In genomic region chr1:248872752-248873408, GRCh38 we compare ENCODE assay signal across 8 cellular contexts. TPM values are rescaled to one million over a fixed set of nuclear protein-coding genes. Genes with fewer than 3 reads are reported as not detected.
DNase-seq lines count a peak whose midpoint lies in the region; ATAC-seq lines count a peak whose summit lies in the region.

No MANE protein-coding gene starts in this region.

- H3K79me2 ChIP-seq in mesendoderm (ENCODE audit: control insufficient read depth, insufficient read depth, low read length) = no peaks in the 10 kb centered on the region

- H3K4ac ChIP-seq in mesendoderm (ENCODE audit: low read depth, low read length) = no peak overlapping the region

- H4K5ac ChIP-seq in mesendoderm (ENCODE audit: low read length) = no peak overlapping the region

- H3K9me3 Mint-ChIP-seq in activated CD4-positive, alpha-beta T cell treated with anti-CD3 and anti-CD28 coated beads, Interleukin-2, amount 10 ng/mL, durations not matched to agents 7 days and 5 days = no peaks in the 10 kb centered on the region

- no peak overlapping the region for H2AK5ac ChIP-seq in mesendoderm (ENCODE audit: low read length)

- peak overlapping the region; percentile 92 for H3K27ac Mint-ChIP-seq in activated CD4-positive, alpha-beta T cell treated with anti-CD3 and anti-CD28 coated beads, Interleukin-2, amount 10 ng/mL, durations not matched to agents 7 days and 5 days

- no peak overlapping the region for H3K18ac ChIP-seq in mesendoderm (ENCODE audit: low read length)

- CTCF ChIA-PET in activated CD4-positive, alpha-beta T cell treated with anti-CD3 and anti-CD28 coated beads, Interleukin-2, amount 10 ng/mL, durations not matched to agents 7 days and 5 days (lab: Charles Lee) = interaction anchor here (1.0 to 2.8 kb wide), 6 partner anchors 8 to 47 kb away, joined by 3 to 11 read pairs (median 8); partner anchors contain the start of genes PGBD2, SH3BP5L and ZNF692

- H3K27ac ChIP-seq in BLaER1 (peak overlapping the region; percentile 84), mesendoderm (ENCODE audit: low read depth, low read length) (peak overlapping the region; percentile 56)

- H2BK5ac ChIP-seq in mesendoderm (ENCODE audit: low read length) = no peak overlapping the region

- H3K79me1 ChIP-seq in mesendoderm (ENCODE audit: low read length) = no peaks in the 10 kb centered on the region

- H3K9ac ChIP-seq in BLaER1 (peak overlapping the region; percentile 86), endocrine pancreas (ENCODE audit: control insufficient read depth, insufficient read depth, low read length) (peak overlapping the region; percentile 82), mesendoderm (ENCODE audit: low read length) (peak overlapping the region; percentile 92)

- no peak overlapping the region for H2BK15ac ChIP-seq in mesendoderm (replicated peaks; ENCODE audit: low read depth)

- no peaks in the 10 kb centered on the region for H3K27me3 ChIP-seq in BLaER1
- no peaks in the 10 kb centered on the region for H3K27me3 ChIP-seq in endocrine pancreas (ENCODE audit: control insufficient read depth, insufficient read depth, low read length)
- H3K27me3 ChIP-seq in mesendoderm (ENCODE audit: insufficient read depth, low read length, poor library complexity) = no peaks in the 10 kb centered on the region

- no CpG with 5 or more reads among the region's 31 CpGs for WGBS in mesendoderm (ENCODE audit: extremely low coverage, insufficient coverage, low lambda C conversion rate)

- H3K4me1 ChIP-seq in BLaER1 (peaks cover 16% of the 10 kb centered on the region), endocrine pancreas (ENCODE audit: control insufficient read depth, insufficient read depth, low read length) (no peaks in the 10 kb centered on the region), mesendoderm (ENCODE audit: control insufficient read depth, low read depth, low read length) (no peaks in the 10 kb centered on the region)

- H3K4me1 Mint-ChIP-seq in activated CD4-positive, alpha-beta T cell treated with anti-CD3 and anti-CD28 coated beads, Interleukin-2, amount 10 ng/mL, durations not matched to agents 7 days and 5 days = peaks cover 24% of the 10 kb centered on the region

- peak overlapping the region; percentile 73 for H3K4me3 ChIP-seq in BLaER1
- H3K4me3 ChIP-seq in endocrine pancreas (ENCODE audit: control insufficient read depth, insufficient read depth, low read length) = peak overlapping the region; percentile 63
- peak overlapping the region; percentile 93 for H3K4me3 ChIP-seq in mesendoderm (ENCODE audit: low read length)

- peak overlapping the region; percentile 82 for H3K4me2 ChIP-seq in BLaER1
- H3K4me2 ChIP-seq in mesendoderm (ENCODE audit: low read length) = peak overlapping the region; percentile 60

- no peak overlapping the region for H4K8ac ChIP-seq in mesendoderm (ENCODE audit: low read depth, low read length)

- ATAC-seq in GM18909 (IDR thresholded peaks at IDR 0.05; ENCODE audit: poor library complexity, unreplicated experiment) (peak; percentile 51), HG03135 (IDR thresholded peaks at IDR 0.05; ENCODE audit: unreplicated experiment) (peak; percentile 38)
- peak; percentile 57 for ATAC-seq in stimulated activated naive CD8-positive, alpha-beta T cell treated with anti-CD3 and anti-CD28 coated beads, Interleukin-15, Interleukin-2, amounts not matched to agents 100 U/mL and 50 U/mL, for 24 hours

- H4K20me1 ChIP-seq in BLaER1 = no peaks in the 10 kb centered on the region

- DNase-seq in NCI-H2171 treated with DMSO at 0.1 percent for 48 hours (lab: John Stamatoyannopoulos, UW) = peak; percentile 84
- peak; percentile 44 for DNase-seq in activated CD4-positive, alpha-beta T cell treated with anti-CD3 and anti-CD28 coated beads, Interleukin-2, amount 10 ng/mL, durations not matched to agents 7 days and 5 days
- peak; percentile 96 for DNase-seq in mesendoderm
- peak; percentile 72 for DNase-seq in stimulated activated naive CD8-positive, alpha-beta T cell treated with anti-CD3 and anti-CD28 coated beads, Interleukin-15, Interleukin-2, amounts not matched to agents 100 U/mL and 50 U/mL, for 24 hours

- H3K36me3 ChIP-seq in BLaER1 = no peaks in the 10 kb centered on the region
- H3K36me3 ChIP-seq in endocrine pancreas (ENCODE audit: control insufficient read depth, insufficient read depth, low read length) = no peaks in the 10 kb centered on the region
- no peaks in the 10 kb centered on the region for H3K36me3 ChIP-seq in mesendoderm (ENCODE audit: control insufficient read depth, insufficient read depth, low read length)

- peak overlapping the region; percentile 99 for H3K56ac ChIP-seq in mesendoderm (ENCODE audit: low read length)

- H3K23ac ChIP-seq in mesendoderm (ENCODE audit: low read length) = peak overlapping the region; percentile 66

- POLR2A ChIA-PET in activated CD4-positive, alpha-beta T cell treated with anti-CD3 and anti-CD28 coated beads, Interleukin-2, amount 10 ng/mL, durations not matched to agents 7 days and 5 days (lab: Charles Lee) = interaction anchor here (0.5 kb wide), 1 partner anchor 51 kb away, joined by 4 read pairs; no protein-coding TSS in a partner anchor

- H3K27me3 Mint-ChIP-seq in activated CD4-positive, alpha-beta T cell treated with anti-CD3 and anti-CD28 coated beads, Interleukin-2, amount 10 ng/mL, durations not matched to agents 7 days and 5 days = peaks cover 18% of the 10 kb centered on the region

- H3K36me3 Mint-ChIP-seq in activated CD4-positive, alpha-beta T cell treated with anti-CD3 and anti-CD28 coated beads, Interleukin-2, amount 10 ng/mL, durations not matched to agents 7 days and 5 days (ENCODE audit: low read depth) = no peaks in the 10 kb centered on the region

- H3K4me3 Mint-ChIP-seq in activated CD4-positive, alpha-beta T cell treated with anti-CD3 and anti-CD28 coated beads, Interleukin-2, amount 10 ng/mL, durations not matched to agents 7 days and 5 days = peak overlapping the region; percentile 89

- H3K9me3 ChIP-seq in BLaER1 (no peaks in the 10 kb centered on the region), endocrine pancreas (ENCODE audit: control insufficient read depth, low read length) (no peaks in the 10 kb centered on the region)

- H2BK120ac ChIP-seq in mesendoderm (ENCODE audit: low read depth, low read length) = no peak overlapping the region

RNA-seq across cellular contexts. Expression of gene ZNF692, which starts 14.0 kb away (rescaled TPM):
- total RNA-seq in activated CD4-positive, alpha-beta T cell treated with anti-CD3 and anti-CD28 coated beads, Interleukin-2, amount 10 ng/mL, durations not matched to agents 7 days and 5 days = 10 to 100 TPM; 55.5 to 57.6 TPM
- 15.1 TPM for polyA plus RNA-seq in mesendoderm (2013, experiment 1 of 2)
- 15.0 TPM for polyA plus RNA-seq in mesendoderm (2013, experiment 2 of 2)

RNA-seq across cellular contexts. Expression of gene PGBD2, which starts 33.2 kb away (rescaled TPM):
- 1 to 10 TPM; 4.1 to 5.1 TPM for total RNA-seq in activated CD4-positive, alpha-beta T cell treated with anti-CD3 and anti-CD28 coated beads, Interleukin-2, amount 10 ng/mL, durations not matched to agents 7 days and 5 days
- 3.3 TPM for polyA plus RNA-seq in mesendoderm (2013, experiment 1 of 2)
- 3.5 TPM for polyA plus RNA-seq in mesendoderm (2013, experiment 2 of 2)

RNA-seq across cellular contexts. Expression of gene ZNF672, which starts 34.9 kb away (rescaled TPM):
- 10 to 100 TPM; 46.5 to 56.9 TPM for total RNA-seq in activated CD4-positive, alpha-beta T cell treated with anti-CD3 and anti-CD28 coated beads, Interleukin-2, amount 10 ng/mL, durations not matched to agents 7 days and 5 days
- 19.2 TPM for polyA plus RNA-seq in mesendoderm (2013, experiment 1 of 2)
- 18.9 TPM for polyA plus RNA-seq in mesendoderm (2013, experiment 2 of 2)

RNA-seq across cellular contexts. Expression of gene SH3BP5L, which starts 47.2 kb away (rescaled TPM):
- 10 to 100 TPM; 29.7 to 32.7 TPM for total RNA-seq in activated CD4-positive, alpha-beta T cell treated with anti-CD3 and anti-CD28 coated beads, Interleukin-2, amount 10 ng/mL, durations not matched to agents 7 days and 5 days
- 14.0 TPM for polyA plus RNA-seq in mesendoderm (2013, experiment 1 of 2)
- 13.8 TPM for polyA plus RNA-seq in mesendoderm (2013, experiment 2 of 2)

Comparison
In these comparisons a context has a peak if more than half of its experiments do, and no peak if none do; other contexts are left out.
1. Peak in every context shown above with its lines: DNase-seq, ATAC-seq, H3K4me3 ChIP-seq and H3K27ac ChIP-seq.
2. DNase-seq: peak in every context shown above with its lines; median percentile 96 in mesendoderm; 84 in NCI-H2171 treated with DMSO at 0.1 percent for 48 hours; 72 in stimulated activated naive CD8-positive, alpha-beta T cell treated with anti-CD3 and anti-CD28 coated beads, Interleukin-15, Interleukin-2, amounts not matched to agents 100 U/mL and 50 U/mL, for 24 hours; 44 in activated CD4-positive, alpha-beta T cell treated with anti-CD3 and anti-CD28 coated beads, Interleukin-2, amount 10 ng/mL, durations not matched to agents 7 days and 5 days.